In genomic region chr2:148231858-148232257, GRCh38 we compare ENCODE assay signal across 23 cellular contexts.
"Had no signal": no experiment of that assay in that cellular context is flagged by ENCODE, and none has a peak within 500 bp of the region (broad histone marks: within the 10 kb centered on the region; RNA-seq: fewer than 3 reads in every experiment).

No MANE protein-coding gene starts in this region.

- H3K27ac Mint-ChIP-seq: dendritic cell treated with granulocyte-macrophage colony-stimulating factor and Interleukin-4, amounts not matched to agents 40 ng/mL and 50 ng/mL, for 4 days; effector memory CD8-positive, alpha-beta T cell; endodermal cell; immature natural killer cell had no signal

- H3K27me3 ChIP-seq: colonic mucosa, esophagus squamous epithelium, gastrocnemius medialis, heart right ventricle, left lung had no signal

- H3K4me1 ChIP-seq: colonic mucosa, esophagus squamous epithelium, gastrocnemius medialis, heart right ventricle, left lung, lower lobe of right lung had no signal

- DNase-seq: colonic mucosa; cortex of kidney; effector CD8-positive, alpha-beta T cell; effector memory CD8-positive, alpha-beta T cell; endodermal cell; erythroblast; esophagus squamous epithelium; foreskin fibroblast; foreskin melanocyte; gastrocnemius medialis; glutamatergic neuron; head of caudate nucleus; heart right ventricle; hypothalamus; immature natural killer cell; left cardiac atrium; left lung; left ventricle myocardium superior; lower lobe of right lung; mesendoderm; midbrain had no signal

- H3K27ac ChIP-seq: colonic mucosa, epithelial cell of prostate, esophagus squamous epithelium, gastrocnemius medialis, heart right ventricle, left lung, lower lobe of right lung had no signal

- H3K36me3 ChIP-seq: colonic mucosa had no signal

- H3K4me3 Mint-ChIP-seq: dendritic cell treated with granulocyte-macrophage colony-stimulating factor and Interleukin-4, amounts not matched to agents 40 ng/mL and 50 ng/mL, for 4 days; effector memory CD8-positive, alpha-beta T cell; endodermal cell; immature natural killer cell had no signal

- H3K27me3 Mint-ChIP-seq: dendritic cell treated with granulocyte-macrophage colony-stimulating factor and Interleukin-4, amounts not matched to agents 40 ng/mL and 50 ng/mL, for 4 days; effector memory CD8-positive, alpha-beta T cell had no signal

- H3K9me3 ChIP-seq: colonic mucosa, gastrocnemius medialis, lower lobe of right lung had no signal

- H3K4me3 ChIP-seq: colonic mucosa, esophagus squamous epithelium, gastrocnemius medialis, heart right ventricle, left lung, lower lobe of right lung had no signal
